In the genomic region with DNA sequence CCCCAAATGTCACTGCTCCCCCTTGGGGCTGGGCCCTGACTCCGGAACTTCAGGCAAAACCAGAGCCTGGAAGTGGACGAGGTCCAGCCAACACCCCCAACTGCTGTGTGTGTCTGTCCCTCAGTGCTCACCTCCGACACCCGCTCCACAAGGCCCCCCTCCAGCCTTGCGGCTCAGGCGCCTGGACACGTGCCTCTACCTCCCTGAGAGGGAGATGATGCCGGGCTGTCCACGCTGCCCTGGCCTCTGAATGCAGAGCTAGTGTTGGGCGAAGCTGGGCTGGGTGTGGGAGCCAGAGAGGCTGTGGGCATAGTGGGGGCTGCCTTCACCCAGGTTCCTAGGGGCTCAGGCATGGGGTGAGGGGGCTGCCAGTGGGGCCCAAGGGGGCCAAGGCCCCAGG, we compare ENCODE assay signal across 1 cellular context.
TF ChIP-seq lines count a peak whose summit lies in the region.

No MANE protein-coding gene starts in this region.

TF ChIP-seq in H1, 55 proteins besides CTCF, POLR2A, EP300 and RAD21:
- TF ChIP-seq HDAC2 (IDR thresholded peaks at IDR 0.05; ENCODE audit: borderline replicate concordance in 1 of 2, low read depth in 2 of 2, low read length in 2 of 2), result no peak
- no peak for TF ChIP-seq KDM4A (IDR thresholded peaks at IDR 0.05; ENCODE audit: low read depth, low read length, severe bottlenecking)
- TF ChIP-seq SP4 (IDR thresholded peaks at IDR 0.05; ENCODE audit: low read length), result no peak
- TF ChIP-seq CEBPB (IDR thresholded peaks at IDR 0.05; ENCODE audit: low read depth, low read length), result no peak
- TF ChIP-seq SRF (IDR thresholded peaks at IDR 0.05; ENCODE audit: low read depth, low read length), result no peak
- TF ChIP-seq CBX5 (IDR thresholded peaks at IDR 0.05; ENCODE audit: low read depth, low read length), result no peak
- no peak for TF ChIP-seq JUN (IDR thresholded peaks at IDR 0.05; ENCODE audit: low read depth, low read length)
- TF ChIP-seq FOSL1 (IDR thresholded peaks at IDR 0.05; ENCODE audit: insufficient read depth, low read depth, low read length), result no peak
- no peak for TF ChIP-seq GTF2F1 (IDR thresholded peaks at IDR 0.05; ENCODE audit: borderline replicate concordance, low read depth, low read length)
- TF ChIP-seq SAP30 (IDR thresholded peaks at IDR 0.05; ENCODE audit: insufficient read depth, insufficient replicate concordance, low read length), result no peak
- no peak for TF ChIP-seq TAF7 (optimal IDR thresholded peaks at IDR 0.05; ENCODE audit: borderline replicate concordance, low read depth, low read length)
- TF ChIP-seq ZNF274 (IDR thresholded peaks at IDR 0.05; ENCODE audit: borderline replicate concordance, extremely low read depth, low read length), result no peak
- TF ChIP-seq BCL11A (IDR thresholded peaks at IDR 0.05; ENCODE audit: low read depth in 2 of 2, low read length in 2 of 2), result no peak
- no peak for TF ChIP-seq ASH2L (IDR thresholded peaks at IDR 0.05; ENCODE audit: low read length)
- TF ChIP-seq CHD2 (IDR thresholded peaks at IDR 0.05; ENCODE audit: low read length), result no peak
- no peak for TF ChIP-seq MAFK (IDR thresholded peaks at IDR 0.05; ENCODE audit: low read depth, low read length)
- no peak for TF ChIP-seq HDAC6 (IDR thresholded peaks at IDR 0.05; ENCODE audit: low read depth, low read length)
- TF ChIP-seq SIN3A (conservative IDR thresholded peaks at IDR 0.05 in 1 of 2, IDR thresholded peaks at IDR 0.05 in 1 of 2; ENCODE audit: low read depth in 1 of 2, low read length in 2 of 2), result no peak
- TF ChIP-seq PHF8 (conservative IDR thresholded peaks at IDR 0.05; ENCODE audit: low read depth, low read length), result no peak
